Comparison of ENCODE assay signal across 25 cellular contexts in genomic region chr5:79672392-79672791, GRCh38. TPM values are rescaled to one million over a fixed set of nuclear protein-coding genes. Genes with fewer than 3 reads are reported as not detected.
"Had no signal": no experiment of that assay in that cellular context is flagged by ENCODE, and none has a peak within 500 bp of the region (broad histone marks: within the 10 kb centered on the region; RNA-seq: fewer than 3 reads in every experiment).

No MANE protein-coding gene starts in this region.

- H3K9me3 Mint-ChIP-seq: immature natural killer cell; naive thymus-derived CD4-positive, alpha-beta T cell had no signal

- DNase-seq: dermis blood vessel endothelial cell; dorsolateral prefrontal cortex; effector CD4-positive, alpha-beta T cell; effector memory CD4-positive, alpha-beta T cell; foreskin keratinocyte; heart left ventricle; hypothalamus; immature natural killer cell; islet precursor cell; kidney; kidney glomerular epithelial cell; left colon; left ventricle myocardium superior; lower lobe of right lung; mesendoderm; midbrain; naive thymus-derived CD4-positive, alpha-beta T cell had no signal

- H3K27ac ChIP-seq: coronary artery, dorsolateral prefrontal cortex, esophagus muscularis mucosa, foreskin keratinocyte, gastroesophageal sphincter, heart left ventricle, hepatocyte, lower lobe of right lung had no signal

- H3K4me1 ChIP-seq: esophagus muscularis mucosa, foreskin keratinocyte, gastroesophageal sphincter, lower lobe of right lung had no signal

- H3K9me3 ChIP-seq: esophagus muscularis mucosa, gastroesophageal sphincter, heart left ventricle, lower lobe of right lung had no signal

- H2AFZ ChIP-seq: hepatocyte had no signal

- H3K4me3 Mint-ChIP-seq: immature natural killer cell; naive thymus-derived CD4-positive, alpha-beta T cell had no signal

- H3K4me3 ChIP-seq: coronary artery, dorsolateral prefrontal cortex, esophagus muscularis mucosa, gastroesophageal sphincter, heart left ventricle, hepatocyte, lower lobe of right lung had no signal

- ATAC-seq: foreskin keratinocyte; gastroesophageal sphincter; heart left ventricle; left colon; left lobe of liver; left ventricle myocardium superior; lower lobe of right lung; naive thymus-derived CD4-positive, alpha-beta T cell had no signal

- FAIRE-seq: colon, endothelial cell of umbilical vein, frontal cortex, kidney had no signal

- H3K27ac Mint-ChIP-seq: naive thymus-derived CD4-positive, alpha-beta T cell had no signal

- H3K27me3 Mint-ChIP-seq: naive thymus-derived CD4-positive, alpha-beta T cell had no signal

- H3K27me3 ChIP-seq: dorsolateral prefrontal cortex, esophagus muscularis mucosa, foreskin keratinocyte, gastroesophageal sphincter, heart left ventricle, hepatocyte had no signal

- H3K4me2 ChIP-seq: hepatocyte had no signal

RNA-seq across cellular contexts. Expression of gene CMYA5, which starts 17.2 kb away (rescaled TPM):
- polyA plus RNA-seq: immature natural killer cell had no signal
